Comparison of ENCODE assay signal across 9 cellular contexts in the genomic region with DNA sequence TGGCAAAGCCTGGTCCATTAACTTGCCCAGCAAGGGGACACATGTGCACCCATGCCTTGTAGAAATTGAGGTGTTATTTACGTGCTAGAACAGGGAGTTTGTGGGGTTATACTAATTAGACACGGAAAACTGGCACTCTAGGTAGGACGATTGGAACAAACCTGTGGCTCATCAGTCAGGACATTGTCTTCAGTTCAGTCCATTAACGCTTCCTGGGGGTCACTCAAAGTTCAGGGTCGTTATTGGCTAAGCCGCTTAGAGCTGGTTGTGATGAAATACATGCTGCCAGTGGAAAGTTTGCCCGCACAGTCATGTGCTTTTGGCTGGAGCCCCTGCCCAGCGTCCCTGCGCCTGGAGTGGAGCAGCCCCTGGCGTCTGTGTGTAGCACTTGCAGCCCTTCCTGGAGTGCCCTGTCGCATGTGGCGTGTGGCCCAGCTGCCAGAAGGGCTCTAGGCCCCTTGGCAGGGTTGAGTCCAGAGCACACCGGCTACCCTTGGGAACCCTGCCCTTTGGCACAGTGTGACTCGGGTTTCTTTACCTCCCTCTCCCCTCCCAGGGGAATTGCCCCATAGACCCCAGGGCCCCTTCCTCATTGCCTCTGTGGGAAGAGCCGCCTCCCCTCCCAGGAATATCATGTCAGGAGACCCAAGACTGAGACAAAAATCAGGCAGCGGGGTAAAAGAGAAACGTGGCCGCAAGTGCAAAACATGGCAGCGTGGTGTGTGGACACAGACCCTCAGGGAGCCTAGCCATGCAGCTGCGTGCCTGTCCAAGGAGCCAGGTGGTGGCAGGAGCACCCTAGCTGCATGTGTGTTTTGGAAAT. TPM values are rescaled to one million over a fixed set of nuclear protein-coding genes. Genes with fewer than 3 reads are reported as not detected.
DNase-seq lines count a peak whose midpoint lies in the region; ATAC-seq and TF ChIP-seq lines count a peak whose summit lies in the region.
"Had no signal": no experiment of that assay in that cellular context is flagged by ENCODE, and none has a peak within 500 bp of the region (broad histone marks: within the 10 kb centered on the region; RNA-seq: fewer than 3 reads in every experiment).

No MANE protein-coding gene starts in this region.

- no peak for ATAC-seq in GM18520 (IDR thresholded peaks at IDR 0.05; ENCODE audit: unreplicated experiment)
- no peak for ATAC-seq in activated CD4-positive, CD25-positive, alpha-beta regulatory T cell treated with anti-CD3 and anti-CD28 coated beads, Interleukin-2, amount 50 U/mL, for 24 hours
- ATAC-seq in activated CD4-positive, alpha-beta T cell treated with anti-CD3 and anti-CD28 coated beads for 36 hours, result no peak

- DNase-seq in activated effector memory CD4-positive, alpha-beta T cell treated with anti-CD3 and anti-CD28 coated beads, Interleukin-2, amount 50 U/mL, for 16 hours, result peak; percentile 59
- no peak for DNase-seq in activated effector memory CD4-positive, alpha-beta T cell treated with Interleukin-2 at 50 U/mL for 16 hours
- no peak for DNase-seq in chondrocyte (ENCODE audit: low spot score)
- no peak for DNase-seq in mesothelial cell of epicardium (ENCODE audit: low spot score in 2 of 2, unreplicated experiment in 2 of 2)
- no peak for DNase-seq in vagina (ENCODE audit: extremely low spot score in 2 of 2)
- no peak for DNase-seq in activated CD4-positive, alpha-beta T cell treated with anti-CD3 and anti-CD28 coated beads for 36 hours

- H3K4me1 Mint-ChIP-seq in chondrocyte (ENCODE audit: low read depth) (peaks cover 8% of the 10 kb centered on the region), mesothelial cell of epicardium (peaks cover 32% of the 10 kb centered on the region)
- H3K4me1 Mint-ChIP-seq in activated CD4-positive, alpha-beta T cell treated with anti-CD3 and anti-CD28 coated beads for 36 hours, result no peaks in the 10 kb centered on the region

- TF ChIP-seq CTCF in chondrocyte (IDR thresholded peaks at IDR 0.05), result peak; percentile 54
- no peak for TF ChIP-seq CTCF in mesothelial cell of epicardium (IDR thresholded peaks at IDR 0.05; ENCODE audit: unreplicated experiment)
- peak; percentile 31 to 50 (median 48) for TF ChIP-seq CTCF in vagina (IDR thresholded peaks at IDR 0.05)

- no peak for TF ChIP-seq POLR2A in vagina (IDR thresholded peaks at IDR 0.05)

- H3K36me3 ChIP-seq in vagina, result no peaks in the 10 kb centered on the region

- H3K9me3 ChIP-seq in vagina, result no peaks in the 10 kb centered on the region
- H3K9me3 ChIP-seq: BLaER1 treated with 17β-estradiol and CSF1 and Interleukin-3, amounts not matched to agents 10 nM and 100 nM had no signal

- H3K4me3 ChIP-seq in vagina, result no peak overlapping the region
- H3K4me3 ChIP-seq: BLaER1 treated with 17β-estradiol and CSF1 and Interleukin-3, amounts not matched to agents 10 nM and 100 nM had no signal

- peak overlapping the region; percentile 14 for H3K27ac ChIP-seq in vagina

- H3K4me3 Mint-ChIP-seq in chondrocyte (ENCODE audit: unreplicated experiment) (no peak overlapping the region), mesothelial cell of epicardium (no peak overlapping the region)
- no peak overlapping the region for H3K4me3 Mint-ChIP-seq in activated CD4-positive, alpha-beta T cell treated with anti-CD3 and anti-CD28 coated beads for 36 hours

- H3K36me3 Mint-ChIP-seq in chondrocyte (ENCODE audit: low read depth) (no peaks in the 10 kb centered on the region), mesothelial cell of epicardium (peaks cover 14% of the 10 kb centered on the region)
- peaks cover 2% of the 10 kb centered on the region for H3K36me3 Mint-ChIP-seq in activated CD4-positive, alpha-beta T cell treated with anti-CD3 and anti-CD28 coated beads for 36 hours (ENCODE audit: low read depth)

- H3K27me3 Mint-ChIP-seq in chondrocyte (ENCODE audit: low read depth) (no peaks in the 10 kb centered on the region), mesothelial cell of epicardium (ENCODE audit: low read depth) (no peaks in the 10 kb centered on the region)
- H3K27me3 Mint-ChIP-seq in activated CD4-positive, alpha-beta T cell treated with anti-CD3 and anti-CD28 coated beads for 36 hours, result no peaks in the 10 kb centered on the region

- no peaks in the 10 kb centered on the region for H3K9me3 Mint-ChIP-seq in chondrocyte (ENCODE audit: low read depth)
- no peaks in the 10 kb centered on the region for H3K9me3 Mint-ChIP-seq in mesothelial cell of epicardium
- no peaks in the 10 kb centered on the region for H3K9me3 Mint-ChIP-seq in activated CD4-positive, alpha-beta T cell treated with anti-CD3 and anti-CD28 coated beads for 36 hours (ENCODE audit: low read depth)

- H3K4me1 ChIP-seq in vagina, result peaks cover 3% of the 10 kb centered on the region

- POLR2A ChIA-PET in activated CD4-positive, alpha-beta T cell treated with anti-CD3 and anti-CD28 coated beads for 36 hours (lab: Charles Lee), result no interaction called here

- H3K27me3 ChIP-seq in vagina, result no peaks in the 10 kb centered on the region
- H3K27me3 ChIP-seq: BLaER1 treated with 17β-estradiol and CSF1 and Interleukin-3, amounts not matched to agents 10 nM and 100 nM had no signal

- intact Hi-C loops in vagina (cut with DNase I), result no loop called here
- intact Hi-C loops in activated CD4-positive, alpha-beta T cell treated with anti-CD3 and anti-CD28 coated beads for 36 hours (cut with DNase I, micrococcal nuclease), result no loop called here

- H3K27ac Mint-ChIP-seq in chondrocyte (ENCODE audit: unreplicated experiment) (no peak overlapping the region), mesothelial cell of epicardium (peak overlapping the region; percentile 25)
- H3K27ac Mint-ChIP-seq in activated CD4-positive, alpha-beta T cell treated with anti-CD3 and anti-CD28 coated beads for 36 hours, result no peak overlapping the region

- CTCF ChIA-PET in activated CD4-positive, alpha-beta T cell treated with anti-CD3 and anti-CD28 coated beads for 36 hours (lab: Charles Lee), result no interaction called here

RNA-seq across cellular contexts. Expression of a gene that starts 9.8 kb away (rescaled TPM):
- total RNA-seq in chondrocyte (4.3 to 6.5 TPM (median 6.0 TPM) in 3 replicates), mesothelial cell of epicardium (13.3 to 14.9 TPM (median 14.8 TPM) in 3 replicates), vagina (4.4 TPM)
- total RNA-seq in activated CD4-positive, alpha-beta T cell treated with anti-CD3 and anti-CD28 coated beads for 36 hours, result 1 to 10 TPM; 3.9 to 5.1 TPM

RNA-seq across cellular contexts. Expression of a gene that starts 20.3 kb away (rescaled TPM):
- total RNA-seq in chondrocyte, result 59.5 to 65.8 TPM (median 63.4 TPM) in 3 replicates
- total RNA-seq in mesothelial cell of epicardium, result 147 to 149 TPM (median 148 TPM) in 3 replicates
- 49.4 TPM for total RNA-seq in vagina
- 10 to 100 TPM; 48.2 to 55.6 TPM for total RNA-seq in activated CD4-positive, alpha-beta T cell treated with anti-CD3 and anti-CD28 coated beads for 36 hours

RNA-seq across cellular contexts. Expression of a gene that starts 47.5 kb away (rescaled TPM):
- total RNA-seq in chondrocyte, result 1.4 to 1.9 TPM (median 1.8 TPM) in 3 replicates
- 24.9 to 26.4 TPM (median 26.2 TPM) in 3 replicates for total RNA-seq in mesothelial cell of epicardium
- total RNA-seq in vagina, result 305 TPM
- not detected for total RNA-seq in activated CD4-positive, alpha-beta T cell treated with anti-CD3 and anti-CD28 coated beads for 36 hours

Comparison
In these comparisons a context has a peak if more than half of its experiments do, and no peak if none do; other contexts are left out.
1. RNA of a gene that starts 47.5 kb away (total RNA-seq): 305 TPM in vagina (single experiment); 24.9 to 26.4 TPM in mesothelial cell of epicardium, 1.4 to 1.9 TPM in chondrocyte and not detected in activated CD4-positive, alpha-beta T cell treated with anti-CD3 and anti-CD28 coated beads for 36 hours; every median in the first group is over 10 times any median in the second.